Comparison of ENCODE assay signal across 1 cellular context in the genomic region with DNA sequence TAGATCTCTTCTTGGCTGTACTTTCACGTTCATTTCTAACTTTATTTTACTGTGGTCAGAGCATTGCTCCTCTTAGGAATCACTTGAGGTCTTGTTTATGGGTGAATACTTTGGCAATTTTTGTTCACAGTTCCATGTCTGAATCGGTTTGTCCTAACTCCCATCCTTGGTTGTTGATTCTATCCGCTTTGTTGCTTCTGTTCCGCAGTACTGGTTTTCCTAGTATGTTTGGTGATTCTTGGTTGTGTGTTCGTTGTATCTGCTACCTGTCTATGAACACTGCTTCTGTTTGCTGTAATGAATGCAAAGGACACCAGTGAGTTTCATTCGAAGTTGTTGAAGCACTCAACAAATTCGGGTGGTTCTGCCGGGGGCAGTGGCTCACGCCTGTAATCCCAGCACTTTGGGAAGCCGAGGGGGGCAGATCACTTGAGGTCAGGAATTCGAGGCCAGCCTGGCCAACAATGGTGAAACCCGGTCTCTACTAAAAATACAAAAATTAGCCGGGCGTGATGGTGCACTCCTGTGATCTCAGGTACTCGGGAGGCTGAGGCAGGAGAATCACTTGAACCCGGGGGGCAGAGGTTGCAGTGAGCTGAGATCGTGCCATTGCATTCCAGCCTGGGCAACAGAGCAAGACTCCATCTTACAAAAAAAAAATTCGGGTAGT.
A peak's percentile ranks its signal among the peaks of the same experiment; 100 is the strongest.
TF ChIP-seq lines count a peak whose summit lies in the region.

No MANE protein-coding gene starts in this region.

TF ChIP-seq in HepG2, 621 proteins besides CTCF, POLR2A, EP300 and RAD21:
- TF ChIP-seq ZNF646 (CRISPR knock-in tag; IDR thresholded peaks at IDR 0.05) = peak; percentile 71; the same call in 1 of the 2 replicates
- TF ChIP-seq ZNF121 (CRISPR knock-in tag; IDR thresholded peaks at IDR 0.05) = peak; percentile 61; the same call in 1 of the 2 replicates
- peak; percentile 91 for TF ChIP-seq ZBTB38 (CRISPR knock-in tag; IDR thresholded peaks at IDR 0.05)
- TF ChIP-seq RBFOX2 (IDR thresholded peaks at IDR 0.05; ENCODE audit: low read depth, low read length) = 0 out of 2 replicates have a peak, but pooled peaks have one; percentile 37
- peak; percentile 75 for TF ChIP-seq PRPF4 (IDR thresholded peaks at IDR 0.05; ENCODE audit: low read depth, low read length, poor library complexity, severe bottlenecking)
- TF ChIP-seq RBM22 (optimal IDR thresholded peaks at IDR 0.05; ENCODE audit: low read length) = peak; percentile 85
- peak; percentile 23; the same call in 1 of the 2 replicates for TF ChIP-seq ZC3H13 (CRISPR knock-in tag; IDR thresholded peaks at IDR 0.05)
- TF ChIP-seq POLR2AphosphoS5 (IDR thresholded peaks at IDR 0.05; ENCODE audit: low read depth, low read length) = peak; percentile 55
- peak; percentile 45 for TF ChIP-seq POLR2G (IDR thresholded peaks at IDR 0.05; ENCODE audit: low read depth, low read length)
